7 cellular contexts compared by ENCODE assay signal in the genomic region with DNA sequence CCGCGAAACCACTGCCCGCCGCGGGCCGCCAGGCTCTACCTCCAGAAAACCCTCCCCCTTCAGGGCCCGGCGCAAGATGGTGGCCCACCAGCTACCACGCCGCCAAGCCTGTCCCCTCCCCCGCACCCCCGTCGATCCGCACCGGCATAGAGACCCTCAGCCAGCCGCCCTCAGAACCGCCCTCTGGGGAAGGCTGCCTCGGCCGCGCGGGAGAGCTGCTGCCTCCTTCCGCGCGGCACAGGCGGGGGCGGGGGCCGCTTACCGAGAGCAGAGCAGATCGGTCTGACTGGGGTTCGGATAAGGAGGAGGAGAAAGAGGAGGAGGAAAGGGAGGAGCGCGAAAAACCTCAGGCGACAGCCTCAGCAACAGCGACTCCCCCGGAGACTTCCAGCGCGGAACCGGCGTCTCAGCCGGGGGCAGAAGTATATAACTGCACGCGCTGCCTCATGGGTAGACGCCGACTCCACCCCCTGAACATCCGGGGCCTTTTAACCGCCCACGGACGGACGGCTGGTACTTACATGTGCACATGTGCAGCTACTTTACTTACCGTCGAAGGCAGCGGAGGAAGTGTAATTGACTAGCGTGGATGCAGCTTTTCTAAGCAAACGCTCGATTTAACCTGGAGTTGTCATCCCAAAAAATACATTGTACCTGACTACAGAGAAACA.
A peak's percentile ranks its signal among the peaks of the same experiment; 100 is the strongest.
DNase-seq lines count a peak whose midpoint lies in the region; ATAC-seq, FAIRE-seq and TF ChIP-seq lines count a peak whose summit lies in the region.

TSS of gene ZNF280C (minus strand) at position 400 of the 671 bp plus-strand sequence. CDS start 8,450 bp downstream, outside the sequence.

- peak within 1 kb of the TSS; percentile 69 for H3K4me3 ChIP-seq in astrocyte of the cerebellum (ENCODE audit: low read depth, low read length)

- ATAC-seq in HG02973 (IDR thresholded peaks at IDR 0.05; ENCODE audit: unreplicated experiment): peak; percentile 96

- in situ Hi-C loops in astrocyte of the cerebellum (cut with HindIII; ENCODE audit: low sequenced_read_pairs): no loop called here

- DNase-seq in GM18507 (ENCODE audit: extremely low spot score, insufficient read length, low read depth) (peak; percentile 76), NCI-H187 treated with DMSO at 0.1 percent for 48 hours (lab: John Stamatoyannopoulos, UW) (peak; percentile 80), astrocyte of the cerebellum (ENCODE audit: low read depth) (peak; percentile 74), hippocampal formation (lab: John Stamatoyannopoulos, UW) (peak; percentile 59 to 77), retina (peak; percentile 92)
- peak; percentile 88 for DNase-seq in T-helper 2 cell treated with Interferon-gamma antibody and Interleukin-4, amounts not matched to agents 5 μg/mL and 100 μg/mL, for 36 hours (ENCODE audit: low spot score)

- peak within 1 kb of the TSS; percentile 89 for H3K4me3 Mint-ChIP-seq in T-helper 2 cell treated with Interferon-gamma antibody and Interleukin-4, amounts not matched to agents 5 μg/mL and 100 μg/mL, for 36 hours

- peaks cover 12% of the 10 kb centered on the region for H3K27me3 Mint-ChIP-seq in T-helper 2 cell treated with Interferon-gamma antibody and Interleukin-4, amounts not matched to agents 5 μg/mL and 100 μg/mL, for 36 hours (ENCODE audit: low read depth)

- H3K4me1 Mint-ChIP-seq in T-helper 2 cell treated with Interferon-gamma antibody and Interleukin-4, amounts not matched to agents 5 μg/mL and 100 μg/mL, for 36 hours (ENCODE audit: low read depth): peaks cover 12% of the 10 kb centered on the region

- peak; percentile 100 for FAIRE-seq in GM18507 (lab: Jason Lieb, UNC)

- peak; percentile 39 for TF ChIP-seq CTCF in astrocyte of the cerebellum (IDR thresholded peaks at IDR 0.05; ENCODE audit: low read depth, low read length, missing control alignments)

- H3K27ac Mint-ChIP-seq in T-helper 2 cell treated with Interferon-gamma antibody and Interleukin-4, amounts not matched to agents 5 μg/mL and 100 μg/mL, for 36 hours: peak within 1 kb of the TSS; percentile 86

- H3K36me3 Mint-ChIP-seq in T-helper 2 cell treated with Interferon-gamma antibody and Interleukin-4, amounts not matched to agents 5 μg/mL and 100 μg/mL, for 36 hours (ENCODE audit: low read depth): peaks cover 3% of the 10 kb centered on the region

- peaks cover 4% of the 10 kb centered on the region for H3K9me3 Mint-ChIP-seq in T-helper 2 cell treated with Interferon-gamma antibody and Interleukin-4, amounts not matched to agents 5 μg/mL and 100 μg/mL, for 36 hours

Comparison
In these comparisons a context has a peak if more than half of its experiments do, and no peak if none do; other contexts are left out.
1. Peak in every context shown above with its lines: DNase-seq, ATAC-seq and H3K4me3 ChIP-seq.